Comparison of ENCODE assay signal across 1 cellular context in the genomic region with DNA sequence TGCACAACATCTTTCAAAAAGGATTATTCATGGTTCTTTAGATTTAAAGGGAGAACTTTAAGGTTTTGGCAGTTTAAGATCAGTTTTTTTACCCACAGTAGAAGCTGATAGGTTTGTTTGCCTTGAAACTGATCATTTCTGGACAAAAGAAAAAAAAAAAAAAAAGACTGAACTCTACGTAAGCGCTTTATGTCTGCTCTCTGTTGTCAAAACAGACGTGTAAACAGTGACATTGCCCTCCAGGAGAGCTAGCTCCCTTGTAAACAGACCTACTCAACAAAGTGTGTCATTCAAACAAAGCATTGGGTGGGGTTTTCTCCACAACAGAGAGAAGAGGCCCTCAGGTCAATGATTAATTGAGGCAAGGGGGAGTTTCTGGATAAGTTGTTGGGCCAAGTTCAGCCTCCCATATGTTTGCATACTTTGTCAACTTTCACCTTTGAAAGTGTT.
TF ChIP-seq lines count a peak whose summit lies in the region.

No MANE protein-coding gene starts in this region.

TF ChIP-seq in HepG2, 621 proteins besides CTCF, POLR2A, EP300 and RAD21 (continued from another document and continues in another):
- TF ChIP-seq, protein P1, sequence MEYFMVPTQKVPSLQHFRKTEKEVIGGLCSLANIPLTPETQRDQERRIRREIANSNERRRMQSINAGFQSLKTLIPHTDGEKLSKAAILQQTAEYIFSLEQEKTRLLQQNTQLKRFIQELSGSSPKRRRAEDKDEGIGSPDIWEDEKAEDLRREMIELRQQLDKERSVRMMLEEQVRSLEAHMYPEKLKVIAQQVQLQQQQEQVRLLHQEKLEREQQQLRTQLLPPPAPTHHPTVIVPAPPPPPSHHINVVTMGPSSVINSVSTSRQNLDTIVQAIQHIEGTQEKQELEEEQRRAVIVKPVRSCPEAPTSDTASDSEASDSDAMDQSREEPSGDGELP (IDR thresholded peaks at IDR 0.05; ENCODE audit: borderline replicate concordance, low read depth), result peak; percentile 60; the same call in 1 of the 2 replicates
- TF ChIP-seq NFATC3 (CRISPR knock-in tag; IDR thresholded peaks at IDR 0.05) (no peak), ATF1 (CRISPR knock-in tag; IDR thresholded peaks at IDR 0.05) (peak; percentile 78), SP5 (CRISPR knock-in tag; IDR thresholded peaks at IDR 0.05; ENCODE audit: borderline replicate concordance, low read depth) (peak; percentile 97), ZNF138 (CRISPR knock-in tag; IDR thresholded peaks at IDR 0.05; ENCODE audit: low read depth) (no peak), ZNF709 (CRISPR knock-in tag; IDR thresholded peaks at IDR 0.05) (no peak), ZNF317 (CRISPR knock-in tag; IDR thresholded peaks at IDR 0.05) (no peak), ZNF256 (CRISPR knock-in tag; conservative IDR thresholded peaks at IDR 0.05) (no peak), ZNF234 (CRISPR knock-in tag; conservative IDR thresholded peaks at IDR 0.05) (no peak), NR2C2 (CRISPR knock-in tag; IDR thresholded peaks at IDR 0.05; ENCODE audit: borderline replicate concordance) (peak; percentile 82), ZSCAN21 (CRISPR knock-in tag; IDR thresholded peaks at IDR 0.05; ENCODE audit: borderline replicate concordance) (no peak), ISL2 (CRISPR knock-in tag; IDR thresholded peaks at IDR 0.05) (peak; percentile 75; the same call in 1 of the 2 replicates), ZBTB42 (CRISPR knock-in tag; IDR thresholded peaks at IDR 0.05) (no peak), SP2 (CRISPR knock-in tag; IDR thresholded peaks at IDR 0.05) (no peak), ZNF296 (CRISPR knock-in tag; conservative IDR thresholded peaks at IDR 0.05) (no peak), CHD4 (IDR thresholded peaks at IDR 0.05; ENCODE audit: borderline replicate concordance, low read length) (no peak), CBX1 (IDR thresholded peaks at IDR 0.05; ENCODE audit: low read depth) (no peak), JDP2 (CRISPR knock-in tag; IDR thresholded peaks at IDR 0.05; ENCODE audit: borderline replicate concordance) (no peak), TBP (CRISPR knock-in tag; IDR thresholded peaks at IDR 0.05) (no peak), HNRNPH1 (optimal IDR thresholded peaks at IDR 0.05; ENCODE audit: low read depth, low read length) (no peak), NCOA2 (CRISPR knock-in tag; IDR thresholded peaks at IDR 0.05) (peak; percentile 82), ZFP82 (CRISPR knock-in tag; IDR thresholded peaks at IDR 0.05; ENCODE audit: borderline replicate concordance) (0 out of 2 replicates have a peak, but pooled peaks have one; percentile 55), KLF16 (CRISPR knock-in tag; IDR thresholded peaks at IDR 0.05) (peak in 1 of 2 experiments; percentile 65; a peak in 1 of 4 replicates), MED1 (CRISPR knock-in tag; IDR thresholded peaks at IDR 0.05) (peak; percentile 77), SCMH1 (CRISPR knock-in tag; IDR thresholded peaks at IDR 0.05; ENCODE audit: borderline replicate concordance) (no peak), ARID2 (CRISPR knock-in tag; IDR thresholded peaks at IDR 0.05; ENCODE audit: borderline replicate concordance) (peak; percentile 68; the same call in 1 of the 2 replicates), NCOR1 (IDR thresholded peaks at IDR 0.05; ENCODE audit: borderline replicate concordance, low read length) (peak; percentile 96), EHMT2 (IDR thresholded peaks at IDR 0.05; ENCODE audit: borderline replicate concordance, low read depth, low read length) (no peak; the same call in 1 of the 2 replicates), JUND (CRISPR knock-in tag; IDR thresholded peaks at IDR 0.05) (0 out of 2 replicates have a peak, but pooled peaks have one; percentile 28), ZNF12 (CRISPR knock-in tag; IDR thresholded peaks at IDR 0.05) (no peak), ZBTB3 (CRISPR knock-in tag; IDR thresholded peaks at IDR 0.05; ENCODE audit: borderline replicate concordance, low read depth) (peak; percentile 34; the same call in 1 of the 2 replicates), MED13 (CRISPR knock-in tag; IDR thresholded peaks at IDR 0.05) (no peak), HOXA3 (CRISPR knock-in tag; IDR thresholded peaks at IDR 0.05) (peak; percentile 32; the same call in 1 of the 2 replicates), FOXP1 (IDR thresholded peaks at IDR 0.05) (peak; percentile 99), FOXP1 (CRISPR knock-in tag; IDR thresholded peaks at IDR 0.05) (peak; percentile 100), IRX3 (CRISPR knock-in tag; IDR thresholded peaks at IDR 0.05; ENCODE audit: borderline replicate concordance, low read depth) (peak; percentile 82; the same call in 1 of the 2 replicates), ELF3 (CRISPR knock-in tag; IDR thresholded peaks at IDR 0.05) (0 out of 2 replicates have a peak, but pooled peaks have one; percentile 26), MEIS2 (CRISPR knock-in tag; IDR thresholded peaks at IDR 0.05) (peak; percentile 80; the same call in 1 of the 2 replicates), CREM (IDR thresholded peaks at IDR 0.05) (peak; percentile 88), CREM (CRISPR knock-in tag; IDR thresholded peaks at IDR 0.05) (no peak), ZNF816 (CRISPR knock-in tag; IDR thresholded peaks at IDR 0.05; ENCODE audit: borderline replicate concordance) (peak; percentile 86; the same call in 1 of the 2 replicates), ELF4 (CRISPR knock-in tag; IDR thresholded peaks at IDR 0.05; ENCODE audit: borderline replicate concordance) (no peak), SSRP1 (CRISPR knock-in tag; IDR thresholded peaks at IDR 0.05) (no peak)
- TF ChIP-seq, protein P2, sequence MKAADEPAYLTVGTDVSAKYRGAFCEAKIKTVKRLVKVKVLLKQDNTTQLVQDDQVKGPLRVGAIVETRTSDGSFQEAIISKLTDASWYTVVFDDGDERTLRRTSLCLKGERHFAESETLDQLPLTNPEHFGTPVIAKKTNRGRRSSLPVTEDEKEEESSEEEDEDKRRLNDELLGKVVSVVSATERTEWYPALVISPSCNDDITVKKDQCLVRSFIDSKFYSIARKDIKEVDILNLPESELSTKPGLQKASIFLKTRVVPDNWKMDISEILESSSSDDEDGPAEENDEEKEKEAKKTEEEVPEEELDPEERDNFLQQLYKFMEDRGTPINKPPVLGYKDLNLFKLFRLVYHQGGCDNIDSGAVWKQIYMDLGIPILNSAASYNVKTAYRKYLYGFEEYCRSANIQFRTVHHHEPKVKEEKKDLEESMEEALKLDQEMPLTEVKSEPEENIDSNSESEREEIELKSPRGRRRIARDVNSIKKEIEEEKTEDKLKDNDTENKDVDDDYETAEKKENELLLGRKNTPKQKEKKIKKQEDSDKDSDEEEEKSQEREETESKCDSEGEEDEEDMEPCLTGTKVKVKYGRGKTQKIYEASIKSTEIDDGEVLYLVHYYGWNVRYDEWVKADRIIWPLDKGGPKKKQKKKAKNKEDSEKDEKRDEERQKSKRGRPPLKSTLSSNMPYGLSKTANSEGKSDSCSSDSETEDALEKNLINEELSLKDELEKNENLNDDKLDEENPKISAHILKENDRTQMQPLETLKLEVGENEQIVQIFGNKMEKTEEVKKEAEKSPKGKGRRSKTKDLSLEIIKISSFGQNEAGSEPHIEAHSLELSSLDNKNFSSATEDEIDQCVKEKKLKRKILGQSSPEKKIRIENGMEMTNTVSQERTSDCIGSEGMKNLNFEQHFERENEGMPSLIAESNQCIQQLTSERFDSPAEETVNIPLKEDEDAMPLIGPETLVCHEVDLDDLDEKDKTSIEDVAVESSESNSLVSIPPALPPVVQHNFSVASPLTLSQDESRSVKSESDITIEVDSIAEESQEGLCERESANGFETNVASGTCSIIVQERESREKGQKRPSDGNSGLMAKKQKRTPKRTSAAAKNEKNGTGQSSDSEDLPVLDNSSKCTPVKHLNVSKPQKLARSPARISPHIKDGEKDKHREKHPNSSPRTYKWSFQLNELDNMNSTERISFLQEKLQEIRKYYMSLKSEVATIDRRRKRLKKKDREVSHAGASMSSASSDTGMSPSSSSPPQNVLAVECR (CRISPR knock-in tag; IDR thresholded peaks at IDR 0.05; ENCODE audit: borderline replicate concordance), result peak; percentile 37; the same call in 1 of the 2 replicates
- TF ChIP-seq, protein P3, sequence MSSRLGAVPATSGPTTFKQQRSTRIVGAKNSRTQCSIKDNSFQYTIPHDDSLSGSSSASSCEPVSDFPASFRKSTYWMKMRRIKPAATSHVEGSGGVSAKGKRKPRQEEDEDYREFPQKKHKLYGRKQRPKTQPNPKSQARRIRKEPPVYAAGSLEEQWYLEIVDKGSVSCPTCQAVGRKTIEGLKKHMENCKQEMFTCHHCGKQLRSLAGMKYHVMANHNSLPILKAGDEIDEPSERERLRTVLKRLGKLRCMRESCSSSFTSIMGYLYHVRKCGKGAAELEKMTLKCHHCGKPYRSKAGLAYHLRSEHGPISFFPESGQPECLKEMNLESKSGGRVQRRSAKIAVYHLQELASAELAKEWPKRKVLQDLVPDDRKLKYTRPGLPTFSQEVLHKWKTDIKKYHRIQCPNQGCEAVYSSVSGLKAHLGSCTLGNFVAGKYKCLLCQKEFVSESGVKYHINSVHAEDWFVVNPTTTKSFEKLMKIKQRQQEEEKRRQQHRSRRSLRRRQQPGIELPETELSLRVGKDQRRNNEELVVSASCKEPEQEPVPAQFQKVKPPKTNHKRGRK (CRISPR knock-in tag; IDR thresholded peaks at IDR 0.05), result no peak
- TF ChIP-seq, protein P4, sequence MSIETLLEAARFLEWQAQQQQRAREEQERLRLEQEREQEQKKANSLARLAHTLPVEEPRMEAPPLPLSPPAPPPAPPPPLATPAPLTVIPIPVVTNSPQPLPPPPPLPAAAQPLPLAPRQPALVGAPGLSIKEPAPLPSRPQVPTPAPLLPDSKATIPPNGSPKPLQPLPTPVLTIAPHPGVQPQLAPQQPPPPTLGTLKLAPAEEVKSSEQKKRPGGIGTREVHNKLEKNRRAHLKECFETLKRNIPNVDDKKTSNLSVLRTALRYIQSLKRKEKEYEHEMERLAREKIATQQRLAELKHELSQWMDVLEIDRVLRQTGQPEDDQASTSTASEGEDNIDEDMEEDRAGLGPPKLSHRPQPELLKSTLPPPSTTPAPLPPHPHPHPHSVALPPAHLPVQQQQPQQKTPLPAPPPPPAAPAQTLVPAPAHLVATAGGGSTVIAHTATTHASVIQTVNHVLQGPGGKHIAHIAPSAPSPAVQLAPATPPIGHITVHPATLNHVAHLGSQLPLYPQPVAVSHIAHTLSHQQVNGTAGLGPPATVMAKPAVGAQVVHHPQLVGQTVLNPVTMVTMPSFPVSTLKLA (IDR thresholded peaks at IDR 0.05), result no peak
- TF ChIP-seq, protein P5, sequence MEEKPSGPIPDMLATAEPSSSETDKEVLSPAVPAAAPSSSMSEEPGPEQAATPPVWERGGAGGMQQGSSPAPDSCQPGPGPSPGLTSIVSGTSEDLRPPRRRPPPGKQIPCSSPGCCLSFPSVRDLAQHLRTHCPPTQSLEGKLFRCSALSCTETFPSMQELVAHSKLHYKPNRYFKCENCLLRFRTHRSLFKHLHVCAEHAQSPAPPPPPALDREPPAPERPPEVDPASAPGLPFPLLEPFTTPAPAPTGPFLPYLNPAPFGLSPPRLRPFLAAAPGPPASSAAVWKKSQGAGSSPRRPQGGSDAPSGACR (CRISPR knock-in tag; IDR thresholded peaks at IDR 0.05), result peak; percentile 73; the same call in 1 of the 2 replicates
- TF ChIP-seq, protein P6, sequence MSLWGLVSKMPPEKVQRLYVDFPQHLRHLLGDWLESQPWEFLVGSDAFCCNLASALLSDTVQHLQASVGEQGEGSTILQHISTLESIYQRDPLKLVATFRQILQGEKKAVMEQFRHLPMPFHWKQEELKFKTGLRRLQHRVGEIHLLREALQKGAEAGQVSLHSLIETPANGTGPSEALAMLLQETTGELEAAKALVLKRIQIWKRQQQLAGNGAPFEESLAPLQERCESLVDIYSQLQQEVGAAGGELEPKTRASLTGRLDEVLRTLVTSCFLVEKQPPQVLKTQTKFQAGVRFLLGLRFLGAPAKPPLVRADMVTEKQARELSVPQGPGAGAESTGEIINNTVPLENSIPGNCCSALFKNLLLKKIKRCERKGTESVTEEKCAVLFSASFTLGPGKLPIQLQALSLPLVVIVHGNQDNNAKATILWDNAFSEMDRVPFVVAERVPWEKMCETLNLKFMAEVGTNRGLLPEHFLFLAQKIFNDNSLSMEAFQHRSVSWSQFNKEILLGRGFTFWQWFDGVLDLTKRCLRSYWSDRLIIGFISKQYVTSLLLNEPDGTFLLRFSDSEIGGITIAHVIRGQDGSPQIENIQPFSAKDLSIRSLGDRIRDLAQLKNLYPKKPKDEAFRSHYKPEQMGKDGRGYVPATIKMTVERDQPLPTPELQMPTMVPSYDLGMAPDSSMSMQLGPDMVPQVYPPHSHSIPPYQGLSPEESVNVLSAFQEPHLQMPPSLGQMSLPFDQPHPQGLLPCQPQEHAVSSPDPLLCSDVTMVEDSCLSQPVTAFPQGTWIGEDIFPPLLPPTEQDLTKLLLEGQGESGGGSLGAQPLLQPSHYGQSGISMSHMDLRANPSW (CRISPR knock-in tag; IDR thresholded peaks at IDR 0.05; ENCODE audit: borderline replicate concordance), result peak; percentile 44; the same call in 1 of the 2 replicates
- TF ChIP-seq, protein P7, sequence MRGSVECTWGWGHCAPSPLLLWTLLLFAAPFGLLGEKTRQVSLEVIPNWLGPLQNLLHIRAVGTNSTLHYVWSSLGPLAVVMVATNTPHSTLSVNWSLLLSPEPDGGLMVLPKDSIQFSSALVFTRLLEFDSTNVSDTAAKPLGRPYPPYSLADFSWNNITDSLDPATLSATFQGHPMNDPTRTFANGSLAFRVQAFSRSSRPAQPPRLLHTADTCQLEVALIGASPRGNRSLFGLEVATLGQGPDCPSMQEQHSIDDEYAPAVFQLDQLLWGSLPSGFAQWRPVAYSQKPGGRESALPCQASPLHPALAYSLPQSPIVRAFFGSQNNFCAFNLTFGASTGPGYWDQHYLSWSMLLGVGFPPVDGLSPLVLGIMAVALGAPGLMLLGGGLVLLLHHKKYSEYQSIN (CRISPR knock-in tag; IDR thresholded peaks at IDR 0.05; ENCODE audit: borderline replicate concordance), result no peak
- TF ChIP-seq, protein P8, sequence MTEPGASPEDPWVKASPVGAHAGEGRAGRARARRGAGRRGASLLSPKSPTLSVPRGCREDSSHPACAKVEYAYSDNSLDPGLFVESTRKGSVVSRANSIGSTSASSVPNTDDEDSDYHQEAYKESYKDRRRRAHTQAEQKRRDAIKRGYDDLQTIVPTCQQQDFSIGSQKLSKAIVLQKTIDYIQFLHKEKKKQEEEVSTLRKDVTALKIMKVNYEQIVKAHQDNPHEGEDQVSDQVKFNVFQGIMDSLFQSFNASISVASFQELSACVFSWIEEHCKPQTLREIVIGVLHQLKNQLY (CRISPR knock-in tag; IDR thresholded peaks at IDR 0.05), result peak; percentile 42; the same call in 1 of the 2 replicates
- TF ChIP-seq, protein P9, sequence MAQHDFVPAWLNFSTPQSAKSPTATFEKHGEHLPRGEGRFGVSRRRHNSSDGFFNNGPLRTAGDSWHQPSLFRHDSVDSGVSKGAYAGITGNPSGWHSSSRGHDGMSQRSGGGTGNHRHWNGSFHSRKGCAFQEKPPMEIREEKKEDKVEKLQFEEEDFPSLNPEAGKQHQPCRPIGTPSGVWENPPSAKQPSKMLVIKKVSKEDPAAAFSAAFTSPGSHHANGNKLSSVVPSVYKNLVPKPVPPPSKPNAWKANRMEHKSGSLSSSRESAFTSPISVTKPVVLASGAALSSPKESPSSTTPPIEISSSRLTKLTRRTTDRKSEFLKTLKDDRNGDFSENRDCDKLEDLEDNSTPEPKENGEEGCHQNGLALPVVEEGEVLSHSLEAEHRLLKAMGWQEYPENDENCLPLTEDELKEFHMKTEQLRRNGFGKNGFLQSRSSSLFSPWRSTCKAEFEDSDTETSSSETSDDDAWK (CRISPR knock-in tag; IDR thresholded peaks at IDR 0.05), result no peak
